Comparison of ENCODE assay signal across 16 cellular contexts in the genomic region with DNA sequence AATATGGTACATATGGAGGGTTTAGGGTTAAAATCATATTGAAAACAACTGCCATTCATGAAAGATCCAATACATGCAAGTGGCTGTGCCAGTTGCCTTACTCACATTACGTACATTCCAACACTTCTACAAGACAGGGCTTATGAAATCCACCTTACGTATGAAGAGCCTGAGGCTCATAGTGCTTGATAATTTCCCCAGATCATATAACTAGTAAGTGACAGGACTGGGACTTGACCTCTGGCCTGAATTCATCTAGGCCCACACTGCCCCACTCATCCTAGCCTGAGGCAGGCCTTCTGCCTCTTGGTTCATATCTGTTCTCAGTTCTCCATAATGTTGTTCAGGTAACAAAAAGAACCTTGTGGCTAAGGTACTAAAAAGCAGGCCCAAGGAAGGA.
DNase-seq lines count a peak whose midpoint lies in the region; ATAC-seq and TF ChIP-seq lines count a peak whose summit lies in the region.
"Had no signal": no experiment of that assay in that cellular context is flagged by ENCODE, and none has a peak within 500 bp of the region (broad histone marks: within the 10 kb centered on the region; RNA-seq: fewer than 3 reads in every experiment).

No MANE protein-coding gene starts in this region.

- DNase-seq in H9 = no peak
- DNase-seq in stimulated activated CD4-positive, alpha-beta T cell treated with anti-CD3 and anti-CD28 coated beads, Interleukin-4, amount 100 ng/mL, for 24 hours = no peak
- DNase-seq in NCI-H526 treated with DMSO at 0.1 percent for 48 hours (lab: John Stamatoyannopoulos, UW) = no peak
- DNase-seq in activated T-cell treated with anti-CD3 and anti-CD28 coated beads, Interleukin-2, amount 50 U/mL, for 72 hours = no peak
- DNase-seq: Calu3; CD8-positive, alpha-beta T cell; DMS79 treated with DMSO at 0.1 percent for 48 hours; GF-D8; GOT3 had no signal

- H2AK5ac ChIP-seq in H9 (ENCODE audit: insufficient read length, low read length) = no peak overlapping the region

- H3K23ac ChIP-seq in H9 (ENCODE audit: insufficient read length, low read depth, low read length) = no peak overlapping the region

- H2AFZ ChIP-seq in H9 (ENCODE audit: low read length) = no peak overlapping the region

- no peaks in the 10 kb centered on the region for H4K20me1 ChIP-seq in H9 (ENCODE audit: control insufficient read depth, insufficient read depth, insufficient read length)

- H3K9me3 ChIP-seq in H9 (ENCODE audit: control insufficient read depth, low read depth, low read length) = peaks cover 8% of the 10 kb centered on the region
- no peaks in the 10 kb centered on the region for H3K9me3 ChIP-seq in HUES64 (ENCODE audit: insufficient read depth, low read depth, low read length)
- no peaks in the 10 kb centered on the region for H3K9me3 ChIP-seq in iPS-20b (ENCODE audit: insufficient read depth, low read depth, low read length)
- H3K9me3 ChIP-seq: HAP-1 had no signal

- H3K4me1 Mint-ChIP-seq in H9 = peaks cover 18 to 21% of the 10 kb centered on the region in 2 experiments
- no peaks in the 10 kb centered on the region for H3K4me1 Mint-ChIP-seq in activated T-cell treated with anti-CD3 and anti-CD28 coated beads, Interleukin-2, amount 50 U/mL, for 72 hours (ENCODE audit: low read depth)
- H3K4me1 Mint-ChIP-seq: B cell had no signal

- H2BK12ac ChIP-seq in H9 (ENCODE audit: insufficient read length, low read depth, low read length) = no peak overlapping the region

- no peak overlapping the region for H2BK15ac ChIP-seq in H9 (ENCODE audit: low read depth, low read length)

- H2BK20ac ChIP-seq in H9 (ENCODE audit: low read depth, low read length, poor library complexity, severe bottlenecking) = no peak overlapping the region

- H2BK5ac ChIP-seq in H9 (ENCODE audit: insufficient read length, low read length) = no peak overlapping the region

- no peaks in the 10 kb centered on the region for H3K79me2 ChIP-seq in H9 (ENCODE audit: insufficient read depth, low read length)

- H3K27me3 Mint-ChIP-seq in H9 (ENCODE audit: low read depth) = no peaks in the 10 kb centered on the region; the same call in 1 of the 2 replicates
- peaks cover 11% of the 10 kb centered on the region for H3K27me3 Mint-ChIP-seq in activated T-cell treated with anti-CD3 and anti-CD28 coated beads, Interleukin-2, amount 50 U/mL, for 72 hours (ENCODE audit: low read depth)
- H3K27me3 Mint-ChIP-seq: B cell, IgD-negative memory B cell had no signal

- H4K91ac ChIP-seq in H9 (ENCODE audit: insufficient read length, low read depth, low read length) = no peak overlapping the region

- H3K27ac ChIP-seq in H9 (ENCODE audit: insufficient read length, low read depth, low read length) = peak overlapping the region; percentile 29
- H3K27ac ChIP-seq in HUES64 (ENCODE audit: low read depth, low read length) = peak overlapping the region; percentile 72; the same call in 1 of the 2 replicates
- no peak overlapping the region for H3K27ac ChIP-seq in iPS-20b (ENCODE audit: low read length)
- H3K27ac ChIP-seq: BLaER1 treated with 17β-estradiol and CSF1 and Interleukin-3, amounts not matched to agents 10 nM and 100 nM had no signal

- H3K4me3 ChIP-seq in HUES64 (ENCODE audit: low read length) (no peak overlapping the region), iPS-20b (ENCODE audit: low read length) (no peak overlapping the region)
- H3K4me3 ChIP-seq: BLaER1 treated with 17β-estradiol and CSF1 and Interleukin-3, amounts not matched to agents 10 nM and 100 nM; HAP-1 had no signal

- no peaks in the 10 kb centered on the region for H3K23me2 ChIP-seq in H9 (ENCODE audit: insufficient read length, low read depth, low read length, poor library complexity, severe bottlenecking)

- H3K36me3 ChIP-seq in HUES64 (ENCODE audit: insufficient read depth, low read length) = no peaks in the 10 kb centered on the region
- H3K36me3 ChIP-seq in iPS-20b (ENCODE audit: insufficient read depth, low read depth, low read length) = no peaks in the 10 kb centered on the region
- H3K36me3 ChIP-seq: BLaER1 treated with 17β-estradiol and CSF1 and Interleukin-3, amounts not matched to agents 10 nM and 100 nM; HAP-1 had no signal

- no CpG with 5 or more reads among the region's 2 CpGs for WGBS in H9 (ENCODE audit: extremely low coverage, insufficient read length, low lambda C conversion rate)
- WGBS in HUES64 = 94% methylated on average over 2 of the region's 2 CpGs

- H3T11ph ChIP-seq in H9 (ENCODE audit: low read length) = no peak overlapping the region

- peaks cover 8% of the 10 kb centered on the region; the same call in 1 of the 2 replicates for H3K4me1 ChIP-seq in H9 (ENCODE audit: insufficient read depth, low read length)
- H3K4me1 ChIP-seq in HUES64 (ENCODE audit: insufficient read depth, low read length) = peaks cover 13% of the 10 kb centered on the region
- peaks cover 6% of the 10 kb centered on the region for H3K4me1 ChIP-seq in iPS-20b (ENCODE audit: insufficient read depth, low read length)
- H3K4me1 ChIP-seq: BLaER1 treated with 17β-estradiol and CSF1 and Interleukin-3, amounts not matched to agents 10 nM and 100 nM; HAP-1 had no signal

- no peak overlapping the region for H4K8ac ChIP-seq in H9 (replicated peaks; ENCODE audit: insufficient read length, low read depth, low read length)

- H3K9ac ChIP-seq in H9 (ENCODE audit: extremely low read depth, insufficient read length, low read length) (no peak overlapping the region), HUES64 (ENCODE audit: low read depth, low read length) (no peak overlapping the region), iPS-20b (ENCODE audit: low read depth, low read length) (peak overlapping the region; percentile 37; the same call in 1 of the 2 replicates)
- H3K9ac ChIP-seq: BLaER1 treated with 17β-estradiol and CSF1 and Interleukin-3, amounts not matched to agents 10 nM and 100 nM had no signal

- no peaks in the 10 kb centered on the region for H3K79me1 ChIP-seq in H9 (ENCODE audit: insufficient read depth, low read depth, low read length, poor library complexity, severe bottlenecking)

- H3K56ac ChIP-seq in H9 (ENCODE audit: insufficient read length, low read depth, low read length) = no peak overlapping the region

- peaks cover 0 to 65% of the 10 kb centered on the region in 2 experiments; a peak in 3 of 5 replicates for H3K9me3 Mint-ChIP-seq in H9
- H3K9me3 Mint-ChIP-seq in activated T-cell treated with anti-CD3 and anti-CD28 coated beads, Interleukin-2, amount 50 U/mL, for 72 hours = no peaks in the 10 kb centered on the region
- H3K9me3 Mint-ChIP-seq: CD8-positive, alpha-beta T cell had no signal

- no peak overlapping the region for H3K4me3 Mint-ChIP-seq in H9
- H3K4me3 Mint-ChIP-seq in activated T-cell treated with anti-CD3 and anti-CD28 coated beads, Interleukin-2, amount 50 U/mL, for 72 hours = no peak overlapping the region
- H3K4me3 Mint-ChIP-seq: B cell; CD8-positive, alpha-beta T cell; IgD-negative memory B cell had no signal

- H3K36me3 Mint-ChIP-seq in H9 (ENCODE audit: insufficient read depth in 1 of 3, low read depth in 3 of 3) = peaks cover 0 to 4% (median 0%) of the 10 kb centered on the region in 3 experiments; a peak in 2 of 7 replicates
- no peaks in the 10 kb centered on the region for H3K36me3 Mint-ChIP-seq in activated T-cell treated with anti-CD3 and anti-CD28 coated beads, Interleukin-2, amount 50 U/mL, for 72 hours (ENCODE audit: insufficient read depth in 2 of 2)
- H3K36me3 Mint-ChIP-seq: CD8-positive, alpha-beta T cell; IgD-negative memory B cell had no signal

- H2BK120ac ChIP-seq in H9 (ENCODE audit: low read depth, low read length, poor library complexity, severe bottlenecking) = no peak overlapping the region

- no peak overlapping the region for H3K4me2 ChIP-seq in H9 (ENCODE audit: insufficient read depth, insufficient read length, low read length)
- H3K4me2 ChIP-seq: BLaER1 treated with 17β-estradiol and CSF1 and Interleukin-3, amounts not matched to agents 10 nM and 100 nM had no signal

- no peak for ATAC-seq in activated T-cell treated with anti-CD3 and anti-CD28 coated beads, Interleukin-2, amount 50 U/mL, for 72 hours (replicated peaks in 1 of 2)
- ATAC-seq: CD8-positive, alpha-beta T cell; HepG2 had no signal

- H4K5ac ChIP-seq in H9 (ENCODE audit: insufficient read length, low read depth, low read length) = no peak overlapping the region

- no peaks in the 10 kb centered on the region for H3K27me3 ChIP-seq in H9 (ENCODE audit: insufficient read depth, low read length)
- H3K27me3 ChIP-seq in HUES64 (ENCODE audit: insufficient read depth, low read length) = no peaks in the 10 kb centered on the region
- H3K27me3 ChIP-seq in iPS-20b (ENCODE audit: insufficient read depth, low read length) = no peaks in the 10 kb centered on the region

- H3K18ac ChIP-seq in H9 (ENCODE audit: insufficient read length, low read depth, low read length) = no peak overlapping the region

- H3K27ac Mint-ChIP-seq in H9 = peak overlapping the region in 1 of 3 experiments; percentile 99; a peak in 4 of 7 replicates
- H3K27ac Mint-ChIP-seq in activated T-cell treated with anti-CD3 and anti-CD28 coated beads, Interleukin-2, amount 50 U/mL, for 72 hours = no peak overlapping the region
- H3K27ac Mint-ChIP-seq: B cell; CD8-positive, alpha-beta T cell; IgD-negative memory B cell had no signal

- TF ChIP-seq CTCF in H9 (conservative IDR thresholded peaks at IDR 0.05) = no peak

- H3K14ac ChIP-seq in H9 (ENCODE audit: insufficient read depth, low read length) = no peak overlapping the region

- no peak overlapping the region; the same call in 1 of the 2 replicates for H3K4ac ChIP-seq in H9 (ENCODE audit: low read depth, low read length)
